In the genomic region with DNA sequence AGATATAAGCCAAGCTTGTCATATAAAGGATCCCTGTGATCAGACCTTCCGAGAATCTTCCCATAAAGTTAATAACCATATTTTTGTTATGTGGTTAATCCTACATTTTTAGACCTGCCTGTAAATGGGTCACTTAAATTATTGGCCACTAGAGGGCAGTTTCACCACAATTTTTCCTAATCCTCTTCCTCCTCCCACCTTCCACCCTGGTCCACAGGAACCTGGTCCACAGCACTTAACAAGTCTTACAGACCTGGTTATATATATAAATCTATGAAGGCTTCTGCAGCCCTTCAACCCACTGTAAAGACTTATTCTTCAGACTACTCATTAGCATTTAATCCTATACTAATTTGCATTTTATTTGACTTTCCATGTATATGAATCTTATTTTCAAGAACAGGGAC, we compare ENCODE assay signal across 2 cellular contexts.
A peak's percentile ranks its signal among the peaks of the same experiment; 100 is the strongest.
TF ChIP-seq lines count a peak whose summit lies in the region.

No MANE protein-coding gene starts in this region.

TF ChIP-seq in HEK293T, 16 proteins besides CTCF, POLR2A, EP300 and RAD21 (continued from another document):
- TF ChIP-seq, protein P1, sequence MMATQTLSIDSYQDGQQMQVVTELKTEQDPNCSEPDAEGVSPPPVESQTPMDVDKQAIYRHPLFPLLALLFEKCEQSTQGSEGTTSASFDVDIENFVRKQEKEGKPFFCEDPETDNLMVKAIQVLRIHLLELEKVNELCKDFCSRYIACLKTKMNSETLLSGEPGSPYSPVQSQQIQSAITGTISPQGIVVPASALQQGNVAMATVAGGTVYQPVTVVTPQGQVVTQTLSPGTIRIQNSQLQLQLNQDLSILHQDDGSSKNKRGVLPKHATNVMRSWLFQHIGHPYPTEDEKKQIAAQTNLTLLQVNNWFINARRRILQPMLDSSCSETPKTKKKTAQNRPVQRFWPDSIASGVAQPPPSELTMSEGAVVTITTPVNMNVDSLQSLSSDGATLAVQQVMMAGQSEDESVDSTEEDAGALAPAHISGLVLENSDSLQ (IDR thresholded peaks at IDR 0.05) = no peak
- TF ChIP-seq CTBP1 (IDR thresholded peaks at IDR 0.05; ENCODE audit: borderline replicate concordance) (no peak), FOXA1 (IDR thresholded peaks at IDR 0.05) (no peak), BHLHE40 (IDR thresholded peaks at IDR 0.05; ENCODE audit: borderline replicate concordance) (no peak), TARDBP (IDR thresholded peaks at IDR 0.05) (no peak), ZNF384 (IDR thresholded peaks at IDR 0.05) (no peak), FOXK2 (IDR thresholded peaks at IDR 0.05) (no peak), L3MBTL2 (conservative IDR thresholded peaks at IDR 0.05) (no peak), LEF1 (IDR thresholded peaks at IDR 0.05; ENCODE audit: borderline replicate concordance) (no peak)

TF ChIP-seq in HepG2, 621 proteins besides CTCF, POLR2A, EP300 and RAD21 (continued from another document):
- TF ChIP-seq, protein P2, sequence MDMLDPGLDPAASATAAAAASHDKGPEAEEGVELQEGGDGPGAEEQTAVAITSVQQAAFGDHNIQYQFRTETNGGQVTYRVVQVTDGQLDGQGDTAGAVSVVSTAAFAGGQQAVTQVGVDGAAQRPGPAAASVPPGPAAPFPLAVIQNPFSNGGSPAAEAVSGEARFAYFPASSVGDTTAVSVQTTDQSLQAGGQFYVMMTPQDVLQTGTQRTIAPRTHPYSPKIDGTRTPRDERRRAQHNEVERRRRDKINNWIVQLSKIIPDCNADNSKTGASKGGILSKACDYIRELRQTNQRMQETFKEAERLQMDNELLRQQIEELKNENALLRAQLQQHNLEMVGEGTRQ (IDR thresholded peaks at IDR 0.05; ENCODE audit: low read depth, low read length) = no peak
- TF ChIP-seq, protein P2 (CRISPR knock-in tag; IDR thresholded peaks at IDR 0.05; ENCODE audit: borderline replicate concordance) = no peak
- TF ChIP-seq, protein P3, sequence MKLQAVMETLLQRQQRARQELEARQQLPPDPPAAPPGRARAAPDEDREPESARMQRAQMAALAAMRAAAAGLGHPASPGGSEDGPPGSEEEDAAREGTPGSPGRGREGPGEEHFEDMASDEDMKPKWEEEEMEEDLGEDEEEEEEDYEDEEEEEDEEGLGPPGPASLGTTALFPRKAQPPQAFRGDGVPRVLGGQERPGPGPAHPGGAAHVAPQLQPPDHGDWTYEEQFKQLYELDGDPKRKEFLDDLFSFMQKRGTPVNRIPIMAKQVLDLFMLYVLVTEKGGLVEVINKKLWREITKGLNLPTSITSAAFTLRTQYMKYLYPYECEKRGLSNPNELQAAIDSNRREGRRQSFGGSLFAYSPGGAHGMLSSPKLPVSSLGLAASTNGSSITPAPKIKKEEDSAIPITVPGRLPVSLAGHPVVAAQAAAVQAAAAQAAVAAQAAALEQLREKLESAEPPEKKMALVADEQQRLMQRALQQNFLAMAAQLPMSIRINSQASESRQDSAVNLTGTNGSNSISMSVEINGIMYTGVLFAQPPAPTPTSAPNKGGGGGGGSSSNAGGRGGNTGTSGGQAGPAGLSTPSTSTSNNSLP (IDR thresholded peaks at IDR 0.05; ENCODE audit: low read depth, low read length) = no peak
- TF ChIP-seq STAG1 (CRISPR knock-in tag; IDR thresholded peaks at IDR 0.05) = peak; percentile 79
- TF ChIP-seq HOXA5 (CRISPR knock-in tag; IDR thresholded peaks at IDR 0.05) = peak; percentile 37; the same call in 1 of the 2 replicates
- peak; percentile 58 for TF ChIP-seq ELF3 (CRISPR knock-in tag; IDR thresholded peaks at IDR 0.05)
